9 cellular contexts compared by ENCODE assay signal in genomic region chr10:133124357-133125211, GRCh38. TPM values are rescaled to one million over a fixed set of nuclear protein-coding genes. Genes with fewer than 3 reads are reported as not detected.
A peak's percentile ranks its signal among the peaks of the same experiment; 100 is the strongest.
DNase-seq lines count a peak whose midpoint lies in the region; ATAC-seq and TF ChIP-seq lines count a peak whose summit lies in the region.
"Had no signal": no experiment of that assay in that cellular context is flagged by ENCODE, and none has a peak within 500 bp of the region (broad histone marks: within the 10 kb centered on the region; RNA-seq: fewer than 3 reads in every experiment).

No MANE protein-coding gene starts in this region.

- H3K27ac Mint-ChIP-seq in neural progenitor cell: no peak overlapping the region
- H3K27ac Mint-ChIP-seq: naive thymus-derived CD4-positive, alpha-beta T cell had no signal

- H3K9ac ChIP-seq in neural progenitor cell: no peak overlapping the region

- TF ChIP-seq POLR2A in lower leg skin (IDR thresholded peaks at IDR 0.05): no peak

- no peaks in the 10 kb centered on the region for H3K79me2 ChIP-seq in neural progenitor cell (ENCODE audit: low read depth)

- H3K4me3 Mint-ChIP-seq in neural progenitor cell: no peak overlapping the region

- H3K9me3 ChIP-seq in neural progenitor cell (ENCODE audit: low read depth): no peaks in the 10 kb centered on the region

- ATAC-seq in esophagus mucosa: peak; percentile 56
- ATAC-seq: naive thymus-derived CD4-positive, alpha-beta T cell had no signal

- H3K36me3 Mint-ChIP-seq in neural progenitor cell: no peaks in the 10 kb centered on the region

- DNase-seq in Caki2 (ENCODE audit: low read depth): peak; percentile 21
- peak; percentile 19 for DNase-seq in NCI-H460 (ENCODE audit: extremely low read depth, low read depth)
- peak; percentile 77 for DNase-seq in neural progenitor cell (ENCODE audit: low spot score)
- no peak for DNase-seq in NK-92 treated with Interleukin-12 subunit alpha and Interleukin-12 subunit beta, amount 100 ng/mL, for 24 hours (lab: John Stamatoyannopoulos, UW)
- DNase-seq in lower leg skin (ENCODE audit: low spot score in 2 of 2): no peak
- DNase-seq in foreskin melanocyte: no peak
- no peak for DNase-seq in ureter (ENCODE audit: low spot score)

- in situ Hi-C loops in Caki2 (cut with HindIII; ENCODE audit: low pct_unique_long_range_greater_than_20kb, low sequenced_read_pairs): no loop called here

- peaks cover 8% of the 10 kb centered on the region for H3K27me3 Mint-ChIP-seq in neural progenitor cell (ENCODE audit: insufficient read depth, low read depth)

- H3K4me3 ChIP-seq in neural progenitor cell (peak overlapping the region; percentile 28), lower leg skin (ENCODE audit: low read depth, poor library complexity, severe bottlenecking) (no peak overlapping the region)

- no peaks in the 10 kb centered on the region for H3K4me1 ChIP-seq in neural progenitor cell

- H3K36me3 ChIP-seq in neural progenitor cell: no peaks in the 10 kb centered on the region

- intact Hi-C loops in lower leg skin (cut with DNase I; ENCODE audit: low total_unique reads): loop anchor here (5.0 kb wide), 1 partner anchor 287 kb away; no protein-coding TSS in a partner anchor

- peak overlapping the region; percentile 74 for H3K4me2 ChIP-seq in neural progenitor cell

- WGBS in lower leg skin, 2 donors: 33 to 35% methylated on average over 40 to 53 of the region's 58 CpGs

- H4K20me1 ChIP-seq in neural progenitor cell (ENCODE audit: low read depth): no peaks in the 10 kb centered on the region

- no peaks in the 10 kb centered on the region for H3K4me1 Mint-ChIP-seq in neural progenitor cell

- H3K27me3 ChIP-seq in neural progenitor cell: peaks cover 27% of the 10 kb centered on the region

- no peaks in the 10 kb centered on the region for H3F3A ChIP-seq in neural progenitor cell (ENCODE audit: low read depth)

- peak; percentile 76 for TF ChIP-seq CTCF in neural progenitor cell (IDR thresholded peaks at IDR 0.05)
- no peak for TF ChIP-seq CTCF in lower leg skin (IDR thresholded peaks at IDR 0.05)

- peak overlapping the region; percentile 42 for H2AFZ ChIP-seq in neural progenitor cell (replicated peaks)

- no peaks in the 10 kb centered on the region for H3K9me3 Mint-ChIP-seq in neural progenitor cell

- no peak overlapping the region for H3K27ac ChIP-seq in neural progenitor cell

RNA-seq across cellular contexts. Expression of gene KNDC1, which starts 35.4 kb away (rescaled TPM):
- 0.90 and 1.1 TPM in 2 replicates for total RNA-seq in Caki2 (2014; rRNA removed; shearing (Covaris generic); ENCODE audit: low replicate concordance)
- total RNA-seq in NCI-H460 (2014; rRNA removed; shearing (Covaris generic)): 0.09 and 1.1 TPM in 2 replicates
- polyA plus RNA-seq in NCI-H460 (2014; cell fraction: nucleus; rRNA removed): 0.16 and 0.26 TPM in 2 replicates
- total RNA-seq in esophagus mucosa: 3.8 TPM
- 1.8 and 5.6 TPM in 2 replicates for total RNA-seq in neural progenitor cell (ENCODE audit: low replicate concordance)
- under 1 TPM; 0.19 to 0.59 (median 0.39) TPM for total RNA-seq in lower leg skin
- 2.2 TPM for total RNA-seq in ureter
- polyA plus RNA-seq: naive thymus-derived CD4-positive, alpha-beta T cell had no signal

RNA-seq across cellular contexts. Expression of gene ADGRA1, which starts 36.9 kb away (rescaled TPM):
- total RNA-seq in Caki2 (2014; rRNA removed; shearing (Covaris generic); ENCODE audit: low replicate concordance): not detected in 2 replicates
- not detected in 2 replicates for total RNA-seq in NCI-H460 (2014; rRNA removed; shearing (Covaris generic))
- not detected in 2 replicates for polyA plus RNA-seq in NCI-H460 (2014; cell fraction: nucleus; rRNA removed)
- total RNA-seq in esophagus mucosa: not detected
- total RNA-seq in neural progenitor cell (ENCODE audit: low replicate concordance): not detected in 2 replicates
- total RNA-seq in lower leg skin: not detected
- 0.13 TPM for total RNA-seq in ureter
- total RNA-seq: naive thymus-derived CD4-positive, alpha-beta T cell had no signal
- polyA plus RNA-seq: naive thymus-derived CD4-positive, alpha-beta T cell had no signal

Comparison
In these comparisons a context has a peak if more than half of its experiments do, and no peak if none do; other contexts are left out.
1. DNase-seq: peak in Caki2 (single experiment), NCI-H460 (single experiment) and neural progenitor cell (single experiment); none in NK-92 treated with Interleukin-12 subunit alpha and Interleukin-12 subunit beta, amount 100 ng/mL, for 24 hours (single experiment), lower leg skin (0 of 2), foreskin melanocyte (single experiment) and ureter (single experiment).